ENCODE assay signal across 20 cellular contexts in the genomic region with DNA sequence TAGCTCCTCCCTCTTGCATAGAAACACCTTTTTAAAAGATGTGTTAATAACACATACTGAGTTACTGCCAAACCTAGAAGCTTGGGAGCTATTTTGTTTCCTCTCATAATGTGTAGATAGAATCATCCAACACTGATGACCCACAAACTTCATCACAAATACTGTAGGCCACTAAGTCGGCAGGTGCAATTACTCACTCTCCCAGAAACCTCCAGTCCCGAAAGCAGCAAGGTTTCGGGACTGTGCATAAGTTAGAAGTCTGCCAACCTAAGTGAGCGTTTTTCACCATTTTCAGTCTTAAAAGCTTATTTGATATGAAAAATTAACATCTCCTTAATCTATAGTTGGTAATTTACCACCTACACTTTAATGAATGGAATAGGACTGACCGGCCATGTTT.
"Had no signal": no experiment of that assay in that cellular context is flagged by ENCODE, and none has a peak within 500 bp of the region (broad histone marks: within the 10 kb centered on the region; RNA-seq: fewer than 3 reads in every experiment).

No MANE protein-coding gene starts in this region.

- ATAC-seq: heart left ventricle, mucosa of descending colon, natural killer cell had no signal

- H3K4me1 Mint-ChIP-seq: central memory CD8-positive, alpha-beta T cell; natural killer cell had no signal

- DNase-seq: erythroblast; foreskin melanocyte; heart left ventricle; hippocampal formation; kidney glomerular epithelial cell; mammary epithelial cell; mucosa of descending colon; natural killer cell; posterior cingulate gyrus; sigmoid colon; stimulated activated CD4-positive, alpha-beta T cell treated with anti-CD3 and anti-CD28 coated beads, Interleukin-2, amount 100 ng/mL, for 24 hours; stimulated activated naive CD4-positive, alpha-beta T cell treated with Interleukin-2 at 50 U/mL for 16 hours; tibial artery; upper lobe of left lung had no signal

- H3K27ac Mint-ChIP-seq: natural killer cell had no signal

- H3K9me3 ChIP-seq: heart left ventricle, mucosa of descending colon, neutrophil, right atrium auricular region, sigmoid colon, suprapubic skin, tibial artery, upper lobe of left lung, vagina had no signal

- H3K27ac ChIP-seq: neutrophil, right atrium auricular region, sigmoid colon, skin epidermis, suprapubic skin, upper lobe of left lung, vagina had no signal

- H3K36me3 ChIP-seq: neutrophil had no signal

- H3K9me3 Mint-ChIP-seq: central memory CD8-positive, alpha-beta T cell; natural killer cell had no signal

- H3K36me3 Mint-ChIP-seq: natural killer cell had no signal

- H3K4me3 Mint-ChIP-seq: central memory CD8-positive, alpha-beta T cell; natural killer cell had no signal

- H3K4me3 ChIP-seq: heart left ventricle, mucosa of descending colon, right atrium auricular region, sigmoid colon, skin epidermis, suprapubic skin, tibial artery, upper lobe of left lung, vagina had no signal

- H3K4me1 ChIP-seq: upper lobe of left lung had no signal

- H3K27me3 ChIP-seq: heart left ventricle, neutrophil, right atrium auricular region, sigmoid colon, suprapubic skin, tibial artery, upper lobe of left lung, vagina had no signal
